30 cellular contexts compared by ENCODE assay signal in genomic region chr1:237811633-237812032, GRCh38.
"Had no signal": no experiment of that assay in that cellular context is flagged by ENCODE, and none has a peak within 500 bp of the region (broad histone marks: within the 10 kb centered on the region; RNA-seq: fewer than 3 reads in every experiment).

No MANE protein-coding gene starts in this region.

- H3K27ac Mint-ChIP-seq: activated CD4-positive, alpha-beta memory T cell treated with anti-CD3 and anti-CD28 coated beads for 36 hours; activated CD4-positive, alpha-beta T cell treated with anti-CD3 and anti-CD28 coated beads for 36 hours; activated CD4-positive, alpha-beta T cell treated with anti-CD3 and anti-CD28 coated beads, Interleukin-2, amount 10 ng/mL, durations not matched to agents 24 days and 14 days; activated CD8-positive, alpha-beta memory T cell treated with anti-CD3 and anti-CD28 coated beads, Interleukin-2, amount 10 ng/mL, durations not matched to agents 7 days and 5 days; activated CD8-positive, alpha-beta T cell treated with anti-CD3 and anti-CD28 coated beads, Interleukin-2, amount 10 ng/mL, durations not matched to agents 7 days and 5 days; activated naive CD4-positive, alpha-beta T cell treated with anti-CD3 and anti-CD28 coated beads for 36 hours; activated naive CD4-positive, alpha-beta T cell treated with anti-CD3 and anti-CD28 coated beads, Interleukin-2, amount 50 U/mL, for 24 hours; activated naive CD8-positive, alpha-beta T cell treated with anti-CD3 and anti-CD28 coated beads for 36 hours; activated naive CD8-positive, alpha-beta T cell treated with anti-CD3 and anti-CD28 coated beads, Interleukin-2, amount 50 U/mL, for 24 hours; activated T-helper 1 cell treated with anti-CD3 and anti-CD28 coated beads, Interleukin-12 subunit alpha, Interleukin-12 subunit beta, Interleukin-2, Interleukin-4 antibody, amounts not matched to agents 30 ng/mL and 10 ng/mL and 1 ng/mL, durations not matched to agents 14 hours and 24 hours and 36 hours; activated T-helper 2 cell treated with anti-CD3 and anti-CD28 coated beads, Interferon-gamma antibody, Interleukin-2, Interleukin-4, amounts not matched to agents 10 μg/mL and 5 μg/mL and 100 μg/mL, durations not matched to agents 14 hours and 24 hours and 36 hours; brain; dendritic cell treated with granulocyte-macrophage colony-stimulating factor and Interleukin-4, amounts not matched to agents 40 ng/mL and 50 ng/mL, for 4 days had no signal

- ATAC-seq: activated CD4-positive, alpha-beta T cell treated with anti-CD3 and anti-CD28 coated beads for 36 hours; activated CD8-positive, alpha-beta memory T cell treated with anti-CD3 and anti-CD28 coated beads, Interleukin-2, amount 10 ng/mL, durations not matched to agents 7 days and 5 days; activated CD8-positive, alpha-beta T cell treated with anti-CD3 and anti-CD28 coated beads, Interleukin-2, amount 10 ng/mL, durations not matched to agents 7 days and 5 days; activated naive CD8-positive, alpha-beta T cell treated with anti-CD3 and anti-CD28 coated beads, Interleukin-2, amount 50 U/mL, for 24 hours; foreskin keratinocyte; gastrocnemius medialis had no signal

- H3K4me3 ChIP-seq: adrenal gland, ascending aorta, breast epithelium, coronary artery, dorsolateral prefrontal cortex, esophagus muscularis mucosa, gastrocnemius medialis had no signal

- H3K27me3 Mint-ChIP-seq: activated CD4-positive, alpha-beta T cell treated with anti-CD3 and anti-CD28 coated beads, Interleukin-2, amount 10 ng/mL, durations not matched to agents 24 days and 14 days; activated CD8-positive, alpha-beta memory T cell treated with anti-CD3 and anti-CD28 coated beads, Interleukin-2, amount 10 ng/mL, durations not matched to agents 7 days and 5 days; activated naive CD8-positive, alpha-beta T cell treated with anti-CD3 and anti-CD28 coated beads, Interleukin-2, amount 50 U/mL, for 24 hours; brain; central memory CD8-positive, alpha-beta T cell had no signal

- H3K4me1 Mint-ChIP-seq: activated CD4-positive, alpha-beta T cell treated with anti-CD3 and anti-CD28 coated beads for 36 hours; activated CD4-positive, alpha-beta T cell treated with anti-CD3 and anti-CD28 coated beads, Interleukin-2, amount 10 ng/mL, durations not matched to agents 24 days and 14 days; activated CD8-positive, alpha-beta memory T cell treated with anti-CD3 and anti-CD28 coated beads, Interleukin-2, amount 10 ng/mL, durations not matched to agents 7 days and 5 days; activated naive CD4-positive, alpha-beta T cell treated with anti-CD3 and anti-CD28 coated beads, Interleukin-2, amount 50 U/mL, for 24 hours; activated naive CD8-positive, alpha-beta T cell treated with anti-CD3 and anti-CD28 coated beads for 36 hours; activated naive CD8-positive, alpha-beta T cell treated with anti-CD3 and anti-CD28 coated beads, Interleukin-2, amount 50 U/mL, for 24 hours; brain; central memory CD8-positive, alpha-beta T cell had no signal

- H3K4me1 ChIP-seq: adrenal gland, breast epithelium, foreskin keratinocyte, gastrocnemius medialis had no signal

- H3K9me3 ChIP-seq: adrenal gland, ascending aorta, breast epithelium, esophagus muscularis mucosa, gastrocnemius medialis had no signal

- DNase-seq: activated CD4-positive, alpha-beta memory T cell treated with anti-CD3 and anti-CD28 coated beads for 36 hours; activated CD4-positive, alpha-beta T cell treated with anti-CD3 and anti-CD28 coated beads for 36 hours; activated CD4-positive, alpha-beta T cell treated with anti-CD3 and anti-CD28 coated beads, Interleukin-2, amount 10 ng/mL, durations not matched to agents 24 days and 14 days; activated CD4-positive, CD25-positive, alpha-beta regulatory T cell; activated CD4-positive, CD25-positive, alpha-beta regulatory T cell treated with anti-CD3 and anti-CD28 coated beads, Interleukin-2, amount 50 U/mL, for 72 hours; activated CD8-positive, alpha-beta memory T cell treated with anti-CD3 and anti-CD28 coated beads, Interleukin-2, amount 10 ng/mL, durations not matched to agents 7 days and 5 days; activated CD8-positive, alpha-beta memory T cell treated with anti-CD3 and anti-CD28 coated beads, Interleukin-2, amount 50 U/mL, for 4 hours; activated CD8-positive, alpha-beta T cell treated with anti-CD3 and anti-CD28 coated beads, Interleukin-2, amount 10 ng/mL, durations not matched to agents 7 days and 5 days; activated effector memory CD4-positive, alpha-beta T cell treated with anti-CD3 and anti-CD28 coated beads, Interleukin-2, amount 50 U/mL, for 16 hours; activated naive CD4-positive, alpha-beta T cell treated with anti-CD3 and anti-CD28 coated beads for 36 hours; activated naive CD8-positive, alpha-beta T cell treated with anti-CD3 and anti-CD28 coated beads for 36 hours; activated naive CD8-positive, alpha-beta T cell treated with anti-CD3 and anti-CD28 coated beads, Interleukin-2, amount 50 U/mL, for 24 hours; activated T-cell treated with anti-CD3 and anti-CD28 coated beads, Interleukin-2, amount 50 U/mL, for 1 hour; activated T-cell treated with anti-CD3 and anti-CD28 coated beads, Interleukin-2, amount 50 U/mL, for 48 hours; adrenal gland; dorsolateral prefrontal cortex; erythroblast; foreskin keratinocyte; gastrocnemius medialis; glutamatergic neuron had no signal

- H3K4me3 Mint-ChIP-seq: activated CD4-positive, alpha-beta memory T cell treated with anti-CD3 and anti-CD28 coated beads for 36 hours; activated CD4-positive, alpha-beta T cell treated with anti-CD3 and anti-CD28 coated beads for 36 hours; activated CD4-positive, alpha-beta T cell treated with anti-CD3 and anti-CD28 coated beads, Interleukin-2, amount 10 ng/mL, durations not matched to agents 24 days and 14 days; activated CD8-positive, alpha-beta memory T cell treated with anti-CD3 and anti-CD28 coated beads, Interleukin-2, amount 10 ng/mL, durations not matched to agents 7 days and 5 days; activated CD8-positive, alpha-beta T cell treated with anti-CD3 and anti-CD28 coated beads, Interleukin-2, amount 10 ng/mL, durations not matched to agents 7 days and 5 days; activated naive CD4-positive, alpha-beta T cell treated with anti-CD3 and anti-CD28 coated beads for 36 hours; activated naive CD4-positive, alpha-beta T cell treated with anti-CD3 and anti-CD28 coated beads, Interleukin-2, amount 50 U/mL, for 24 hours; activated naive CD8-positive, alpha-beta T cell treated with anti-CD3 and anti-CD28 coated beads for 36 hours; activated naive CD8-positive, alpha-beta T cell treated with anti-CD3 and anti-CD28 coated beads, Interleukin-2, amount 50 U/mL, for 24 hours; activated T-helper 1 cell treated with anti-CD3 and anti-CD28 coated beads, Interleukin-12 subunit alpha, Interleukin-12 subunit beta, Interleukin-2, Interleukin-4 antibody, amounts not matched to agents 30 ng/mL and 10 ng/mL and 1 ng/mL, durations not matched to agents 14 hours and 24 hours and 36 hours; brain; central memory CD8-positive, alpha-beta T cell; dendritic cell treated with granulocyte-macrophage colony-stimulating factor and Interleukin-4, amounts not matched to agents 40 ng/mL and 50 ng/mL, for 4 days had no signal

- H3K36me3 ChIP-seq: adrenal gland, ascending aorta, breast epithelium, gastrocnemius medialis had no signal

- H3K36me3 Mint-ChIP-seq: activated CD4-positive, alpha-beta memory T cell treated with anti-CD3 and anti-CD28 coated beads for 36 hours; activated CD8-positive, alpha-beta memory T cell treated with anti-CD3 and anti-CD28 coated beads, Interleukin-2, amount 10 ng/mL, durations not matched to agents 7 days and 5 days; activated naive CD4-positive, alpha-beta T cell treated with anti-CD3 and anti-CD28 coated beads, Interleukin-2, amount 50 U/mL, for 24 hours; activated naive CD8-positive, alpha-beta T cell treated with anti-CD3 and anti-CD28 coated beads for 36 hours; brain had no signal

- H3K9me3 Mint-ChIP-seq: activated CD4-positive, alpha-beta memory T cell treated with anti-CD3 and anti-CD28 coated beads for 36 hours; activated CD4-positive, alpha-beta T cell treated with anti-CD3 and anti-CD28 coated beads, Interleukin-2, amount 10 ng/mL, durations not matched to agents 24 days and 14 days; activated naive CD4-positive, alpha-beta T cell treated with anti-CD3 and anti-CD28 coated beads for 36 hours; activated naive CD4-positive, alpha-beta T cell treated with anti-CD3 and anti-CD28 coated beads, Interleukin-2, amount 50 U/mL, for 24 hours; activated naive CD8-positive, alpha-beta T cell treated with anti-CD3 and anti-CD28 coated beads for 36 hours; activated naive CD8-positive, alpha-beta T cell treated with anti-CD3 and anti-CD28 coated beads, Interleukin-2, amount 50 U/mL, for 24 hours; activated T-helper 1 cell treated with anti-CD3 and anti-CD28 coated beads, Interleukin-12 subunit alpha, Interleukin-12 subunit beta, Interleukin-2, Interleukin-4 antibody, amounts not matched to agents 30 ng/mL and 10 ng/mL and 1 ng/mL, durations not matched to agents 14 hours and 24 hours and 36 hours; activated T-helper 2 cell treated with anti-CD3 and anti-CD28 coated beads, Interferon-gamma antibody, Interleukin-2, Interleukin-4, amounts not matched to agents 10 μg/mL and 5 μg/mL and 100 μg/mL, durations not matched to agents 14 hours and 24 hours and 36 hours; brain; central memory CD8-positive, alpha-beta T cell; dendritic cell treated with granulocyte-macrophage colony-stimulating factor and Interleukin-4, amounts not matched to agents 40 ng/mL and 50 ng/mL, for 4 days had no signal

- H3K27me3 ChIP-seq: ascending aorta, breast epithelium, dorsolateral prefrontal cortex, esophagus muscularis mucosa, foreskin keratinocyte, gastrocnemius medialis had no signal

- H3K27ac ChIP-seq: adrenal gland, ascending aorta, breast epithelium, coronary artery, dorsolateral prefrontal cortex, esophagus muscularis mucosa, foreskin keratinocyte, gastrocnemius medialis had no signal
